ENCODE assay signal across 17 cellular contexts in the genomic region with DNA sequence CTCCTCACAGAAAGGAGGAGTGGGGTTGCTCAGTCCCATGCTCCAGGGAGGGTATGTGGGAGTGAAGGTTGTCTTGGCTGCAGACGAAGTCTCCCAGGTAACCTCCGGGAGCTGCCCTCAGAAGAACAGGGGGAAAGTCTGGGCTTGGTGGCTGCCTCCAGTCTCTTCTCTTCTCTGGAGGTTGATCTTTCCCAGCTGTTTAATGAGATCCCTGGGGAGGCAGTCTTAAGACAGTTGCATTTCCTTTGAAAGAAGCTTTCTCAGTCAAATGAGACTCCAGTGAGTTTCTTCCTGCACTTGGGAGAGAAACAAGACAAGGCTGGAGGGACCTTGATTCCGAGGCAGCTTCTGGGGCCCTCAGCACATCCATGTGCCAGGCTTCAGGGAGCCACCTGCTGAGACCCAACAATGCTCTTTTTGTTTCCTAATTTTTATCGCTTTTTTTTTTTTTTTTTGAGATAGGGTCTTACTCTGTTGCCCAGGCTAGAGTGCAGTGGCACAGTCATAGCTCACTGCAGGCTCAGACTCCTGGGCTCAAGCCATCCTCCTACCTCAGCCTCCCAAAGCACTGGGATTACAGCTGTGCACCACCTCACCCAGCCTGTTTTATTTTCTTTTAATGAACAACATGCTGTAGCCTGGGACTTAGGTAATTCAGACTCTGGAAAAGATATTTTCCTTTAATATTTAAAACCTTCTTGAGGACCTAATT.
DNase-seq lines count a peak whose midpoint lies in the region; ATAC-seq, FAIRE-seq and TF ChIP-seq lines count a peak whose summit lies in the region.
"Had no signal": no experiment of that assay in that cellular context is flagged by ENCODE, and none has a peak within 500 bp of the region (broad histone marks: within the 10 kb centered on the region; RNA-seq: fewer than 3 reads in every experiment).

No MANE protein-coding gene starts in this region.

- no peaks in the 10 kb centered on the region for H3K27me3 ChIP-seq in BLaER1 treated with 17β-estradiol and CSF1 and Interleukin-3, amounts not matched to agents 10 nM and 100 nM
- no peaks in the 10 kb centered on the region for H3K27me3 ChIP-seq in Karpas-422 (ENCODE audit: low read length)
- no peaks in the 10 kb centered on the region for H3K27me3 ChIP-seq in H1 (replicated peaks in 1 of 4; ENCODE audit: control insufficient read depth in 3 of 4, extremely low read depth in 1 of 4, insufficient read depth in 3 of 4, low read length in 3 of 4)
- no peaks in the 10 kb centered on the region for H3K27me3 ChIP-seq in osteoblast (ENCODE audit: insufficient read depth, low read length)

- no peak for ATAC-seq in activated CD8-positive, alpha-beta T cell treated with anti-CD3 and anti-CD28 coated beads, Interleukin-2, amount 10 ng/mL, durations not matched to agents 7 days and 5 days
- no peak for ATAC-seq in GM18519 (IDR thresholded peaks at IDR 0.05; ENCODE audit: low FRiP score, unreplicated experiment)
- ATAC-seq: A549 had no signal

- no peak overlapping the region for H4K5ac ChIP-seq in H1 (ENCODE audit: insufficient read length, low read depth, low read length)

- no peak for FAIRE-seq in H1 (lab: Jason Lieb, UNC)
- FAIRE-seq: A549, GM19239 had no signal

- H3K18ac ChIP-seq in H1 (ENCODE audit: extremely low read depth, low read length): no peak overlapping the region

- H3K36me3 ChIP-seq in BLaER1 treated with 17β-estradiol and CSF1 and Interleukin-3, amounts not matched to agents 10 nM and 100 nM: no peaks in the 10 kb centered on the region
- no peaks in the 10 kb centered on the region for H3K36me3 ChIP-seq in Karpas-422 (ENCODE audit: insufficient read depth, low read length)
- no peaks in the 10 kb centered on the region for H3K36me3 ChIP-seq in H1 (ENCODE audit: control insufficient read depth in 2 of 4, insufficient read depth in 4 of 4, low read length in 3 of 4)
- H3K36me3 ChIP-seq in osteoblast (ENCODE audit: insufficient read depth, low read length): no peaks in the 10 kb centered on the region
- H3K36me3 ChIP-seq: HAP-1 had no signal

- no peak overlapping the region for H4K8ac ChIP-seq in H1 (ENCODE audit: extremely low read depth, insufficient read depth, low read length)

- no peak overlapping the region for H2BK15ac ChIP-seq in H1 (ENCODE audit: low read length)

- 65% methylated on average over 4 of the region's 4 CpGs; no CpG with 5 or more reads in 1 of the 2 experiments for WGBS in H1 (ENCODE audit: extremely low coverage in 1 of 2, insufficient coverage in 1 of 2, insufficient read length in 1 of 2, insufficient replicate concordance in 2 of 2, low coverage in 1 of 2, low lambda C conversion rate in 2 of 2, missing lambda C conversion rate in 1 of 2), 2 experiments

- H3K4me3 Mint-ChIP-seq in activated CD8-positive, alpha-beta T cell treated with anti-CD3 and anti-CD28 coated beads, Interleukin-2, amount 10 ng/mL, durations not matched to agents 7 days and 5 days: no peak overlapping the region

- H3K27ac Mint-ChIP-seq in activated CD8-positive, alpha-beta T cell treated with anti-CD3 and anti-CD28 coated beads, Interleukin-2, amount 10 ng/mL, durations not matched to agents 7 days and 5 days: no peak overlapping the region

- H3K27ac ChIP-seq in BLaER1 treated with 17β-estradiol and CSF1 and Interleukin-3, amounts not matched to agents 10 nM and 100 nM: no peak overlapping the region
- H3K27ac ChIP-seq in Karpas-422 (ENCODE audit: low read length): no peak overlapping the region
- H3K27ac ChIP-seq in H1 (ENCODE audit: low read depth, low read length): no peak overlapping the region
- no peak overlapping the region for H3K27ac ChIP-seq in osteoblast (ENCODE audit: low read depth, low read length)
- H3K27ac ChIP-seq: A549 had no signal

- no peaks in the 10 kb centered on the region for H4K20me1 ChIP-seq in BLaER1 treated with 17β-estradiol and CSF1 and Interleukin-3, amounts not matched to agents 10 nM and 100 nM
- H4K20me1 ChIP-seq in Karpas-422 (ENCODE audit: insufficient read depth, low read depth, low read length) (no peaks in the 10 kb centered on the region), H1 (replicated peaks in 1 of 2; ENCODE audit: control insufficient read depth in 1 of 2, insufficient read depth in 2 of 2, low read length in 2 of 2) (no peaks in the 10 kb centered on the region), osteoblast (ENCODE audit: insufficient read depth, low read length) (no peaks in the 10 kb centered on the region)

- H4K91ac ChIP-seq in H1 (replicated peaks; ENCODE audit: insufficient read length, low read length): no peak overlapping the region

- H3K27me3 Mint-ChIP-seq in activated CD8-positive, alpha-beta T cell treated with anti-CD3 and anti-CD28 coated beads, Interleukin-2, amount 10 ng/mL, durations not matched to agents 7 days and 5 days (ENCODE audit: low read depth): no peaks in the 10 kb centered on the region

- no peak overlapping the region for H3K14ac ChIP-seq in H1 (ENCODE audit: insufficient read length)

- no peaks in the 10 kb centered on the region for H3K9me2 ChIP-seq in Karpas-422 (replicated peaks; ENCODE audit: insufficient read depth, low read length)

- no peaks in the 10 kb centered on the region for H3K4me1 Mint-ChIP-seq in activated CD8-positive, alpha-beta T cell treated with anti-CD3 and anti-CD28 coated beads, Interleukin-2, amount 10 ng/mL, durations not matched to agents 7 days and 5 days (ENCODE audit: low read depth)

- no peak overlapping the region for H3K56ac ChIP-seq in H1 (replicated peaks; ENCODE audit: insufficient read length, low read depth, low read length)

- no peak overlapping the region for H2BK12ac ChIP-seq in H1 (ENCODE audit: low read depth, low read length)

- H3K36me3 Mint-ChIP-seq in activated CD8-positive, alpha-beta T cell treated with anti-CD3 and anti-CD28 coated beads, Interleukin-2, amount 10 ng/mL, durations not matched to agents 7 days and 5 days (ENCODE audit: low read depth): no peaks in the 10 kb centered on the region

- no peak overlapping the region for H3K9ac ChIP-seq in BLaER1 treated with 17β-estradiol and CSF1 and Interleukin-3, amounts not matched to agents 10 nM and 100 nM
- H3K9ac ChIP-seq in Karpas-422 (ENCODE audit: low read length): no peak overlapping the region
- H3K9ac ChIP-seq in H1 (replicated peaks in 1 of 4; ENCODE audit: extremely low read depth in 1 of 4, low read depth in 3 of 4, low read length in 3 of 4): no peak overlapping the region

- no peak overlapping the region for H2AK5ac ChIP-seq in H1 (ENCODE audit: low read depth, low read length)

- CTCF ChIA-PET in H1 (lab: Charles Lee; ENCODE audit: partially characterized antibody): interaction anchor here (0.7 to 1.4 kb wide), 4 partner anchors 9 to 457 kb away, joined by 3 to 4 read pairs (median 4); no protein-coding TSS in a partner anchor
- CTCF ChIA-PET in activated CD8-positive, alpha-beta T cell treated with anti-CD3 and anti-CD28 coated beads, Interleukin-2, amount 10 ng/mL, durations not matched to agents 7 days and 5 days (lab: Charles Lee): interaction anchor here (1.0 kb wide), 1 partner anchor 11 kb away, joined by 3 read pairs; no protein-coding TSS in a partner anchor

- H3K4ac ChIP-seq in H1 (replicated peaks; ENCODE audit: insufficient read length, low read depth, low read length): no peak overlapping the region

- peak overlapping the region in 8 of 11 experiments; percentile 16 to 76 (median 58); a peak in 16 of 22 replicates for H3K4me2 ChIP-seq in BLaER1 treated with 17β-estradiol and CSF1 and Interleukin-3, amounts not matched to agents 10 nM and 100 nM
- H3K4me2 ChIP-seq in Karpas-422 (ENCODE audit: low read depth, low read length, poor library complexity, severe bottlenecking) (no peak overlapping the region), H1 (ENCODE audit: insufficient read depth in 1 of 2, low read depth in 2 of 2, low read length in 2 of 2) (no peak overlapping the region; a peak in 2 of 4 replicates), osteoblast (ENCODE audit: insufficient read depth, low read length) (no peak overlapping the region)
- H3K4me2 ChIP-seq: A549 had no signal

- no peak overlapping the region for H2BK5ac ChIP-seq in H1 (ENCODE audit: low read depth, low read length)

- no peak overlapping the region for H3K23ac ChIP-seq in H1 (ENCODE audit: insufficient read length)

- POLR2A ChIA-PET in H1 (lab: Charles Lee; ENCODE audit: partially characterized antibody): interaction anchor here (1.4 kb wide), 1 partner anchor 11 kb away, joined by 4 read pairs; no protein-coding TSS in a partner anchor
- POLR2A ChIA-PET in activated CD8-positive, alpha-beta T cell treated with anti-CD3 and anti-CD28 coated beads, Interleukin-2, amount 10 ng/mL, durations not matched to agents 7 days and 5 days (lab: Charles Lee): no interaction called here

- H2BK120ac ChIP-seq in H1 (replicated peaks; ENCODE audit: low read depth, low read length): no peak overlapping the region

- TF ChIP-seq EP300 in H1 (IDR thresholded peaks at IDR 0.05; ENCODE audit: borderline replicate concordance in 1 of 2, low read depth in 2 of 2, low read length in 2 of 2): no peak; a peak in 1 of 3 replicates

- TF ChIP-seq CTCF in H1 (IDR thresholded peaks at IDR 0.05; ENCODE audit: control extremely low read depth in 1 of 3, insufficient read depth in 1 of 3, low read depth in 1 of 3, low read length in 3 of 3) (no peak), osteoblast (IDR thresholded peaks at IDR 0.05; ENCODE audit: extremely low read depth, low read depth, low read length) (no peak)

- H3K79me1 ChIP-seq in H1 (ENCODE audit: low read depth, low read length): no peaks in the 10 kb centered on the region

- H3K4me3 ChIP-seq in BLaER1 treated with 17β-estradiol and CSF1 and Interleukin-3, amounts not matched to agents 10 nM and 100 nM: no peak overlapping the region
- no peak overlapping the region for H3K4me3 ChIP-seq in Karpas-422 (ENCODE audit: low read length)
- no peak overlapping the region for H3K4me3 ChIP-seq in H1 (ENCODE audit: extremely low read depth in 1 of 4, insufficient read depth in 2 of 4, low read depth in 3 of 4, low read length in 4 of 4)
- no peak overlapping the region for H3K4me3 ChIP-seq in osteoblast (ENCODE audit: insufficient read depth, low read length)
- H3K4me3 ChIP-seq: A549, HAP-1 had no signal

- TF ChIP-seq RAD21 in H1 (IDR thresholded peaks at IDR 0.05 in 1 of 2, conservative IDR thresholded peaks at IDR 0.05 in 1 of 2; ENCODE audit: low read depth in 2 of 2, low read length in 2 of 2): 0 out of 4 replicates have a peak, but pooled peaks of 1 of the 2 experiments have one; percentile 0

- H3K79me2 ChIP-seq in Karpas-422 (ENCODE audit: low read length): no peaks in the 10 kb centered on the region
- H3K79me2 ChIP-seq in H1 (ENCODE audit: control insufficient read depth in 1 of 2, insufficient read depth in 2 of 2, low read length in 2 of 2): no peaks in the 10 kb centered on the region
- no peaks in the 10 kb centered on the region for H3K79me2 ChIP-seq in osteoblast (ENCODE audit: insufficient read depth, low read length)

- H3K4me1 ChIP-seq in BLaER1 treated with 17β-estradiol and CSF1 and Interleukin-3, amounts not matched to agents 10 nM and 100 nM: peaks cover 0 to 18% (median 13%) of the 10 kb centered on the region in 10 experiments; a peak in 14 of 20 replicates
- H3K4me1 ChIP-seq in Karpas-422 (ENCODE audit: low read length): no peaks in the 10 kb centered on the region
- peaks cover 0 to 13% (median 4%) of the 10 kb centered on the region in 4 experiments; a peak in 6 of 7 replicates for H3K4me1 ChIP-seq in H1 (replicated peaks in 1 of 4; ENCODE audit: control insufficient read depth in 3 of 4, insufficient read depth in 4 of 4, low read length in 3 of 4)
- H3K4me1 ChIP-seq in osteoblast (ENCODE audit: insufficient read depth, low read length): no peaks in the 10 kb centered on the region
- H3K4me1 ChIP-seq: A549, HAP-1 had no signal

- no peaks in the 10 kb centered on the region for H3K23me2 ChIP-seq in H1 (ENCODE audit: low read depth, low read length)

- peaks cover 0 to 6% (median 2%) of the 10 kb centered on the region in 11 experiments; a peak in 6 of 22 replicates for H3K9me3 ChIP-seq in BLaER1 treated with 17β-estradiol and CSF1 and Interleukin-3, amounts not matched to agents 10 nM and 100 nM (replicated peaks in 1 of 11)
- H3K9me3 ChIP-seq in Karpas-422 (ENCODE audit: low read length) (no peaks in the 10 kb centered on the region), H1 (ENCODE audit: insufficient read depth in 2 of 2, low read depth in 1 of 2, low read length in 1 of 2) (no peaks in the 10 kb centered on the region), osteoblast (ENCODE audit: low read depth, low read length) (no peaks in the 10 kb centered on the region)
- H3K9me3 ChIP-seq: A549, HAP-1 had no signal

- no peak for TF ChIP-seq POLR2A in H1 (IDR thresholded peaks at IDR 0.05; ENCODE audit: control extremely low read depth in 1 of 2, low read depth in 2 of 2, low read length in 2 of 2)

- no peaks in the 10 kb centered on the region for H3K9me3 Mint-ChIP-seq in activated CD8-positive, alpha-beta T cell treated with anti-CD3 and anti-CD28 coated beads, Interleukin-2, amount 10 ng/mL, durations not matched to agents 7 days and 5 days (ENCODE audit: insufficient read depth)

- DNase-seq in Karpas-422 (peak; percentile 23), H1 (ENCODE audit: low read depth in 1 of 2, low spot score in 2 of 2) (no peak), osteoblast (ENCODE audit: insufficient read length, low spot score, missing footprints) (peak; percentile 56), GM03348 (ENCODE audit: low spot score) (no peak)
- DNase-seq in activated CD8-positive, alpha-beta T cell treated with anti-CD3 and anti-CD28 coated beads, Interleukin-2, amount 10 ng/mL, durations not matched to agents 7 days and 5 days: no peak
- DNase-seq: COR-L47, DMS153, MV-4-11, NCI-H1417 treated with DMSO at 0.1 percent for 48 hours, NCI-H1930, NCI-H510A, NCI-H774 had no signal

- no peak overlapping the region for H2BK20ac ChIP-seq in H1 (ENCODE audit: low read length)

- H2AFZ ChIP-seq in Karpas-422 (ENCODE audit: low read length) (no peak overlapping the region), H1 (ENCODE audit: low read length) (no peak overlapping the region), osteoblast (ENCODE audit: low read length) (no peak overlapping the region)

Comparison
In these comparisons a context has a peak if more than half of its experiments do, and no peak if none do; other contexts are left out.
1. H3K4me2 ChIP-seq: peak in BLaER1 treated with 17β-estradiol and CSF1 and Interleukin-3, amounts not matched to agents 10 nM and 100 nM (8 of 11); none in Karpas-422 (single experiment), H1 (0 of 2) and osteoblast (single experiment).
2. DNase-seq: peak in Karpas-422 (single experiment) and osteoblast (single experiment); none in H1 (0 of 2), activated CD8-positive, alpha-beta T cell treated with anti-CD3 and anti-CD28 coated beads, Interleukin-2, amount 10 ng/mL, durations not matched to agents 7 days and 5 days (single experiment) and GM03348 (single experiment).